ENCODE assay signal across 11 cellular contexts in genomic region chr12:116672842-116673516, GRCh38.
DNase-seq lines count a peak whose midpoint lies in the region; ATAC-seq, FAIRE-seq and TF ChIP-seq lines count a peak whose summit lies in the region.
"Had no signal": no experiment of that assay in that cellular context is flagged by ENCODE, and none has a peak within 500 bp of the region (broad histone marks: within the 10 kb centered on the region; RNA-seq: fewer than 3 reads in every experiment).

No MANE protein-coding gene starts in this region.

- intact Hi-C loops in head of caudate nucleus (cut with DNase I): no loop called here

- no peak overlapping the region for H3T11ph ChIP-seq in H9 (ENCODE audit: low read length)

- no peak overlapping the region for H2BK12ac ChIP-seq in H9 (ENCODE audit: insufficient read length, low read depth, low read length)

- H4K5ac ChIP-seq in H9 (ENCODE audit: insufficient read length, low read depth, low read length): no peak overlapping the region

- no peak overlapping the region for H3K9ac ChIP-seq in H9 (ENCODE audit: extremely low read depth, insufficient read length, low read length)

- no peak overlapping the region for H3K23ac ChIP-seq in H9 (ENCODE audit: insufficient read length, low read depth, low read length)

- no peak overlapping the region for H3K27ac ChIP-seq in effector memory CD4-positive, alpha-beta T cell (ENCODE audit: insufficient read depth, low read length, poor library complexity, severe bottlenecking)
- H3K27ac ChIP-seq in H9 (ENCODE audit: insufficient read length, low read depth, low read length): no peak overlapping the region
- H3K27ac ChIP-seq: thyroid gland had no signal

- no peaks in the 10 kb centered on the region for H3K79me2 ChIP-seq in H9 (ENCODE audit: insufficient read depth, low read length)

- no CpG with 5 or more reads among the region's 6 CpGs for WGBS in H9 (ENCODE audit: extremely low coverage, insufficient read length, low lambda C conversion rate)

- H3K27ac Mint-ChIP-seq in H9: no peak overlapping the region

- peaks cover 3% of the 10 kb centered on the region for H3K4me1 ChIP-seq in effector memory CD4-positive, alpha-beta T cell (ENCODE audit: control insufficient read depth, insufficient read depth, low read length, poor library complexity, severe bottlenecking)
- no peaks in the 10 kb centered on the region for H3K4me1 ChIP-seq in H9 (ENCODE audit: insufficient read depth, low read length)

- no peaks in the 10 kb centered on the region for H3K27me3 ChIP-seq in effector memory CD4-positive, alpha-beta T cell (replicated peaks; ENCODE audit: control insufficient read depth, insufficient read depth, low read length, poor library complexity, severe bottlenecking)
- H3K27me3 ChIP-seq in H9 (ENCODE audit: insufficient read depth, low read length): no peaks in the 10 kb centered on the region
- H3K27me3 ChIP-seq: thyroid gland had no signal

- TF ChIP-seq POLR2A in GM12892 (IDR thresholded peaks at IDR 0.05; ENCODE audit: low read depth, low read length): no peak

- H3K4me1 Mint-ChIP-seq in H9: peaks cover 4 to 10% of the 10 kb centered on the region in 2 experiments; a peak in 3 of 4 replicates

- H2BK5ac ChIP-seq in H9 (ENCODE audit: insufficient read length, low read length): no peak overlapping the region

- no peak overlapping the region for H3K14ac ChIP-seq in H9 (ENCODE audit: insufficient read depth, low read length)

- DNase-seq in GM12892 (ENCODE audit: insufficient read length) (no peak), KG1 (lab: John Stamatoyannopoulos, UW) (peak; percentile 52), SK-N-DZ (ENCODE audit: low spot score) (no peak), H9 (no peak), head of caudate nucleus (no peak)
- DNase-seq in effector memory CD4-positive, alpha-beta T cell: no peak
- DNase-seq in activated effector memory CD4-positive, alpha-beta T cell treated with anti-CD3 and anti-CD28 coated beads, Interleukin-2, amount 50 U/mL, for 16 hours: no peak
- DNase-seq: NCI-H2171, thyroid gland had no signal

- no peak overlapping the region for H2BK120ac ChIP-seq in H9 (ENCODE audit: low read depth, low read length, poor library complexity, severe bottlenecking)

- H2AK5ac ChIP-seq in H9 (ENCODE audit: insufficient read length, low read length): no peak overlapping the region

- H3K56ac ChIP-seq in H9 (ENCODE audit: insufficient read length, low read depth, low read length): no peak overlapping the region

- no peak overlapping the region for H2BK20ac ChIP-seq in H9 (ENCODE audit: low read depth, low read length, poor library complexity, severe bottlenecking)

- H4K20me1 ChIP-seq in H9 (ENCODE audit: control insufficient read depth, insufficient read depth, insufficient read length): no peaks in the 10 kb centered on the region

- no peaks in the 10 kb centered on the region for H3K36me3 Mint-ChIP-seq in H9 (ENCODE audit: insufficient read depth in 1 of 3, low read depth in 3 of 3)

- peak; percentile 80 for FAIRE-seq in GM12892 (lab: Jason Lieb, UNC)
- FAIRE-seq: colon had no signal

- H3K23me2 ChIP-seq in H9 (ENCODE audit: insufficient read length, low read depth, low read length, poor library complexity, severe bottlenecking): no peaks in the 10 kb centered on the region

- no peaks in the 10 kb centered on the region for H3K9me3 ChIP-seq in effector memory CD4-positive, alpha-beta T cell (ENCODE audit: control insufficient read depth, low read length)
- H3K9me3 ChIP-seq in H9 (ENCODE audit: control insufficient read depth, low read depth, low read length): no peaks in the 10 kb centered on the region
- H3K9me3 ChIP-seq: thyroid gland had no signal

- no peak overlapping the region for H2BK15ac ChIP-seq in H9 (ENCODE audit: low read depth, low read length)

- TF ChIP-seq CTCF in H9 (conservative IDR thresholded peaks at IDR 0.05): no peak

- peak overlapping the region; percentile 23 for H3K4me3 ChIP-seq in effector memory CD4-positive, alpha-beta T cell (ENCODE audit: insufficient read depth, low read depth, low read length, poor library complexity, severe bottlenecking)
- H3K4me3 ChIP-seq: thyroid gland had no signal

- no peaks in the 10 kb centered on the region; a peak in 1 of 5 replicates for H3K9me3 Mint-ChIP-seq in H9

- H3K4me2 ChIP-seq in H9 (ENCODE audit: insufficient read depth, insufficient read length, low read length): no peak overlapping the region

- H4K91ac ChIP-seq in H9 (ENCODE audit: insufficient read length, low read depth, low read length): no peak overlapping the region

- no peak overlapping the region for H3K18ac ChIP-seq in H9 (ENCODE audit: insufficient read length, low read depth, low read length)

- no peak overlapping the region for H2AFZ ChIP-seq in H9 (ENCODE audit: low read length)

- H3K36me3 ChIP-seq in effector memory CD4-positive, alpha-beta T cell (ENCODE audit: control insufficient read depth, insufficient read depth, low read length): no peaks in the 10 kb centered on the region
- H3K36me3 ChIP-seq: thyroid gland had no signal

- H3K79me1 ChIP-seq in H9 (ENCODE audit: insufficient read depth, low read depth, low read length, poor library complexity, severe bottlenecking): no peaks in the 10 kb centered on the region

- H3K4me3 Mint-ChIP-seq in H9: no peak overlapping the region

- no peak overlapping the region for H4K8ac ChIP-seq in H9 (replicated peaks; ENCODE audit: insufficient read length, low read depth, low read length)

- no peaks in the 10 kb centered on the region; the same call in 1 of the 2 replicates for H3K27me3 Mint-ChIP-seq in H9 (ENCODE audit: low read depth)

- H3K4ac ChIP-seq in H9 (ENCODE audit: low read depth, low read length): no peak overlapping the region

- peak; percentile 56 for ATAC-seq in GM21576 (IDR thresholded peaks at IDR 0.05; ENCODE audit: unreplicated experiment)
